12 cellular contexts compared by ENCODE assay signal in genomic region chr9:86700601-86701000, GRCh38.
A peak's percentile ranks its signal among the peaks of the same experiment; 100 is the strongest.
DNase-seq lines count a peak whose midpoint lies in the region; ATAC-seq and TF ChIP-seq lines count a peak whose summit lies in the region.
"Had no signal": no experiment of that assay in that cellular context is flagged by ENCODE, and none has a peak within 500 bp of the region (broad histone marks: within the 10 kb centered on the region; RNA-seq: fewer than 3 reads in every experiment).

No MANE protein-coding gene starts in this region.

- peaks cover 41% of the 10 kb centered on the region for H3K4me1 Mint-ChIP-seq in brain
- H3K4me1 Mint-ChIP-seq in Caco-2 (ENCODE audit: low read depth, unreplicated experiment) = no peaks in the 10 kb centered on the region
- H3K4me1 Mint-ChIP-seq: activated T-helper 17 cell treated with anti-CD3 and anti-CD28 coated beads, Interleukin-2, amount 50 U/mL, for 72 hours had no signal

- H3K9ac ChIP-seq in GM23248 = no peak overlapping the region
- H3K9ac ChIP-seq: BLaER1 had no signal

- H3K27me3 Mint-ChIP-seq in brain (peaks cover 3% of the 10 kb centered on the region), Caco-2 (ENCODE audit: insufficient read depth, unreplicated experiment) (peaks cover 2% of the 10 kb centered on the region)

- H3K27me3 ChIP-seq in GM23248 (replicated peaks; ENCODE audit: insufficient read depth) (no peaks in the 10 kb centered on the region), right cardiac atrium (ENCODE audit: control insufficient read depth, insufficient read depth) (no peaks in the 10 kb centered on the region), Caco-2 (replicated peaks; ENCODE audit: control insufficient read depth, insufficient read depth, low read length) (no peaks in the 10 kb centered on the region)
- H3K27me3 ChIP-seq: BLaER1 had no signal

- H3K4me2 ChIP-seq in GM23248 (ENCODE audit: unreplicated experiment) = no peak overlapping the region
- H3K4me2 ChIP-seq: BLaER1 had no signal

- DNase-seq in GM23248 (peak; percentile 66), right cardiac atrium (peak; percentile 76 to 90 (median 90)), putamen (ENCODE audit: low spot score) (peak; percentile 52), AML-193 (lab: John Stamatoyannopoulos, UW) (no peak), Caco-2 (no peak), SKM-1 treated with dmso at 0.1 percent for 144 hours (lab: John Stamatoyannopoulos, UW; ENCODE audit: unreplicated experiment) (no peak)
- DNase-seq in effector CD8-positive, alpha-beta T cell (lab: John Stamatoyannopoulos, UW) = no peak
- DNase-seq: NCI-H774 had no signal

- H3K4me1 ChIP-seq in GM23248 (ENCODE audit: insufficient read depth) (peaks cover 10% of the 10 kb centered on the region; the same call in 1 of the 2 replicates), right cardiac atrium (ENCODE audit: control insufficient read depth, insufficient read depth, low read length) (peaks cover 2% of the 10 kb centered on the region), Caco-2 (no peaks in the 10 kb centered on the region)
- H3K4me1 ChIP-seq: BLaER1 had no signal

- no peaks in the 10 kb centered on the region for H3K79me2 ChIP-seq in GM23248 (ENCODE audit: insufficient read depth)

- in situ Hi-C loops in GM23248 (cut with MboI) = no loop called here

- CTCF ChIA-PET in Caco-2 (lab: Charles Lee) = no interaction called here

- 20 to 22% methylated on average over 5 of the region's 5 CpGs for WGBS in GM23248 (ENCODE audit: low coverage in 1 of 2, low lambda C conversion rate in 2 of 2, missing lambda C conversion rate in 2 of 2), 2 experiments
- 12% methylated on average over 5 of the region's 5 CpGs for WGBS in right cardiac atrium

- TF ChIP-seq CTCF in brain (conservative IDR thresholded peaks at IDR 0.05) (no peak), Caco-2 (IDR thresholded peaks at IDR 0.05; ENCODE audit: insufficient read depth in 1 of 2, low read depth in 1 of 2, low read length in 1 of 2, severe bottlenecking in 1 of 2, unreplicated experiment in 1 of 2) (no peak)

- intact Hi-C loops in right cardiac atrium (cut with DNase I) = no loop called here
- intact Hi-C loops in Caco-2 (cut with micrococcal nuclease; ENCODE audit: unreplicated experiment) = no loop called here

- no peaks in the 10 kb centered on the region for H3K36me3 ChIP-seq in GM23248 (ENCODE audit: low read depth)
- no peaks in the 10 kb centered on the region for H3K36me3 ChIP-seq in Caco-2 (ENCODE audit: control insufficient read depth, insufficient read depth, low read length)
- H3K36me3 ChIP-seq: BLaER1 had no signal

- H4K20me1 ChIP-seq in GM23248 (ENCODE audit: insufficient read depth) = no peaks in the 10 kb centered on the region
- H4K20me1 ChIP-seq: BLaER1 had no signal

- H3K4me3 Mint-ChIP-seq in brain = peak overlapping the region in 1 of 5 experiments; percentile 62
- H3K4me3 Mint-ChIP-seq in Caco-2 (ENCODE audit: unreplicated experiment) = no peak overlapping the region
- H3K4me3 Mint-ChIP-seq: activated T-helper 17 cell treated with anti-CD3 and anti-CD28 coated beads, Interleukin-2, amount 50 U/mL, for 72 hours had no signal

- H3K4me3 ChIP-seq in GM23248 = no peak overlapping the region
- no peak overlapping the region for H3K4me3 ChIP-seq in right cardiac atrium (ENCODE audit: low read length)
- H3K4me3 ChIP-seq in Caco-2 (ENCODE audit: low read depth, low read length) = no peak overlapping the region
- H3K4me3 ChIP-seq: BLaER1 had no signal

- POLR2A ChIA-PET in Caco-2 (lab: Charles Lee) = no interaction called here

- peak; percentile 85 to 86 for ATAC-seq in right cardiac atrium
- ATAC-seq: activated CD4-positive, CD25-positive, alpha-beta regulatory T cell treated with anti-CD3 and anti-CD28 coated beads, Interleukin-2, amount 50 U/mL, for 24 hours; activated T-helper 17 cell treated with anti-CD3 and anti-CD28 coated beads, Interleukin-2, amount 50 U/mL, for 72 hours had no signal

- H3K9me3 ChIP-seq in GM23248 (ENCODE audit: low read depth) (no peaks in the 10 kb centered on the region), right cardiac atrium (ENCODE audit: control insufficient read depth, low read length) (no peaks in the 10 kb centered on the region), Caco-2 (no peaks in the 10 kb centered on the region)
- H3K9me3 ChIP-seq: BLaER1 had no signal

- H3F3A ChIP-seq in GM23248 (ENCODE audit: insufficient read depth) = peaks cover 5% of the 10 kb centered on the region; the same call in 1 of the 2 replicates

- H3K9me2 ChIP-seq in GM23248 (ENCODE audit: insufficient read depth) = no peaks in the 10 kb centered on the region

- H3K9me3 Mint-ChIP-seq in brain = peaks cover 0 to 3% (median 0%) of the 10 kb centered on the region in 5 experiments
- no peaks in the 10 kb centered on the region for H3K9me3 Mint-ChIP-seq in Caco-2 (ENCODE audit: unreplicated experiment)
- H3K9me3 Mint-ChIP-seq: activated T-helper 17 cell treated with anti-CD3 and anti-CD28 coated beads, Interleukin-2, amount 50 U/mL, for 72 hours had no signal

- BruUV-seq in Caco-2 (replicated peaks; lab: Mats Ljungman, UMichigan) = no TSS peak

- no peak overlapping the region for H3K27ac ChIP-seq in GM23248
- H3K27ac ChIP-seq in right cardiac atrium (ENCODE audit: low read length) = no peak overlapping the region
- H3K27ac ChIP-seq: BLaER1 had no signal

- H3K27ac Mint-ChIP-seq in brain = peak overlapping the region; percentile 19 to 87 (median 40)
- H3K27ac Mint-ChIP-seq in Caco-2 (ENCODE audit: unreplicated experiment) = no peak overlapping the region
- H3K27ac Mint-ChIP-seq: activated T-helper 17 cell treated with anti-CD3 and anti-CD28 coated beads, Interleukin-2, amount 50 U/mL, for 72 hours had no signal

- H3K36me3 Mint-ChIP-seq in brain = no peaks in the 10 kb centered on the region
- H3K36me3 Mint-ChIP-seq in Caco-2 (ENCODE audit: insufficient read depth, unreplicated experiment) = no peaks in the 10 kb centered on the region

- peak overlapping the region; percentile 47 for H2AFZ ChIP-seq in GM23248

Comparison
In these comparisons a context has a peak if more than half of its experiments do, and no peak if none do; other contexts are left out.
1. DNase-seq: peak in GM23248 (single experiment), right cardiac atrium (3 of 3) and putamen (single experiment); none in AML-193 (0 of 2), Caco-2 (0 of 2), SKM-1 treated with dmso at 0.1 percent for 144 hours (single experiment) and effector CD8-positive, alpha-beta T cell (single experiment).